In the genomic region with DNA sequence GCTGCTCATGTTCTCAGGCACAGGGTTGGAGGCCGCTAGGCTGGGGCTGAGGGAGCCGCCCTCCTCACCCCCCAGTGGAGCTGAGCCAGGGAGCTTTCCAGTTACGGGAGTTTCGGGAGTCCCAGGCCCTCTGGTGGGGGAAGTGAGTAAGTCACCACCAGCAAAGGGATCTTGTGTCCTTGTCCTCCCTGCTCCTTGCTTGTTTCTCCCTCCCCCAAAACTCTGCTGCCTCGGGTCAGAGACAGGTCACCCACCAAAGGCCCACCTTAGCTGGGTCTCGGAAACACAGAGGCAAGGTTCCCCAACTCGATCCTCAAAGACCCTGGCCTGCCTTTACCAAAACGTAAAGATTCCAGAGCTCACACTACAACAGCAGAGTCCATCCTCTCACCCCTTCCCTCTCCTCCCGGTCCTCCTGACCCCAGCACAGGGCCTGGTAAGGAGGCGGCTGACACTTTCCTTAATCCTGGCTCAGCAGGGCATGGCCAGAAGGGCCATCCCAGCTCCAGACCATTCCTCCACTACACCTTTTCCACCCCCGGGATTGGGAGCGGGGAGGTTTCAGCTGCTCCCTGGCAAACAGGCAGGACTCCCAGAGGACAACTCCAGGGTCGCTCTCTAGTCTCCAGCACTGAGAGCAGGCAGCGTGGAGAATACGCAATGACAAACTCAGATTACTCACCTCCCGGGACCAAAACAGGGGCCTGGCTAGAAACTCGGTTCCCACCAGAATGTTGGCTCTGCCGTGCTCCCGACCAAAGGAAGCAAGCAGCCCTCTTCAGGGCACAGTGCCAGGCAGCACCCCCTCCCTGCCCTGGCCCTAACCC, we compare ENCODE assay signal across 8 cellular contexts.
A peak's percentile ranks its signal among the peaks of the same experiment; 100 is the strongest.
DNase-seq lines count a peak whose midpoint lies in the region; ATAC-seq and TF ChIP-seq lines count a peak whose summit lies in the region.

No MANE protein-coding gene starts in this region.

- H3K9me3 ChIP-seq in OCI-LY3 (ENCODE audit: insufficient read depth, low read length) (no peaks in the 10 kb centered on the region), body of pancreas (no peaks in the 10 kb centered on the region), iPS DF 6.9 (ENCODE audit: control insufficient read depth, insufficient read depth, low read length) (no peaks in the 10 kb centered on the region), skeletal muscle satellite cell (replicated peaks; ENCODE audit: low read length) (no peaks in the 10 kb centered on the region)

- H2AFZ ChIP-seq in OCI-LY3 (ENCODE audit: low read depth, low read length) = no peak overlapping the region

- H3K4me1 ChIP-seq in OCI-LY3 (ENCODE audit: low read length) = peaks cover 23% of the 10 kb centered on the region
- H3K4me1 ChIP-seq in body of pancreas = peaks cover 25% of the 10 kb centered on the region
- peaks cover 8% of the 10 kb centered on the region for H3K4me1 ChIP-seq in iPS DF 6.9 (ENCODE audit: control insufficient read depth, insufficient read depth, low read length)
- peaks cover 12% of the 10 kb centered on the region for H3K4me1 ChIP-seq in skeletal muscle satellite cell (ENCODE audit: control insufficient read depth, insufficient read depth, low read length)

- H3K79me2 ChIP-seq in OCI-LY3 (ENCODE audit: low read length) = no peaks in the 10 kb centered on the region

- no peak overlapping the region for H3K9ac ChIP-seq in OCI-LY3 (ENCODE audit: low read length)
- H3K9ac ChIP-seq in skeletal muscle satellite cell (ENCODE audit: low read depth, low read length) = no peak overlapping the region

- intact Hi-C loops in body of pancreas (cut with DNase I) = no loop called here

- peaks cover 4% of the 10 kb centered on the region for H3K36me3 ChIP-seq in OCI-LY3 (replicated peaks; ENCODE audit: low read depth, low read length)
- peaks cover 0 to 9% of the 10 kb centered on the region in 2 donors for H3K36me3 ChIP-seq in body of pancreas (replicated peaks in 1 of 2; ENCODE audit: insufficient read depth in 1 of 2, low read depth in 2 of 2)
- H3K36me3 ChIP-seq in iPS DF 6.9 (ENCODE audit: control insufficient read depth, insufficient read depth, low read length) = peaks cover 19% of the 10 kb centered on the region
- peaks cover 12% of the 10 kb centered on the region for H3K36me3 ChIP-seq in skeletal muscle satellite cell (ENCODE audit: insufficient read depth, low read length)

- peak; percentile 25 for DNase-seq in activated gamma-delta T cell treated with Interleukin-2 at 50 U/mL for 16 hours
- no peak for DNase-seq in activated gamma-delta T cell (lab: John Stamatoyannopoulos, UW)
- DNase-seq in Jurkat, Clone E6-1 (ENCODE audit: low read depth, low spot score) = peak; percentile 41
- peak; percentile 68 to 82 (median 76) for DNase-seq in body of pancreas
- DNase-seq in iPS DF 6.9 (ENCODE audit: low read depth, low spot score) = peak; percentile 87
- no peak for DNase-seq in NK-92 treated with Interleukin-12 subunit alpha and Interleukin-12 subunit beta, amount 100 ng/mL, for 24 hours (lab: John Stamatoyannopoulos, UW)

- no peak overlapping the region for H3K4me2 ChIP-seq in OCI-LY3 (ENCODE audit: low read length)
- H3K4me2 ChIP-seq in skeletal muscle satellite cell (ENCODE audit: low read length) = peak overlapping the region; percentile 69

- H4K20me1 ChIP-seq in OCI-LY3 (ENCODE audit: insufficient read depth, low read length) = peaks cover 3% of the 10 kb centered on the region; the same call in 1 of the 2 replicates

- ATAC-seq in body of pancreas = peak; percentile 84

- H3K27ac ChIP-seq in OCI-LY3 (ENCODE audit: low read length) = no peak overlapping the region
- H3K27ac ChIP-seq in body of pancreas = no peak overlapping the region
- no peak overlapping the region for H3K27ac ChIP-seq in iPS DF 6.9 (ENCODE audit: low read length)

- H3K27me3 ChIP-seq in OCI-LY3 (ENCODE audit: low read depth, low read length) (peaks cover 17% of the 10 kb centered on the region), body of pancreas (no peaks in the 10 kb centered on the region), iPS DF 6.9 (ENCODE audit: control insufficient read depth, insufficient read depth, low read length) (no peaks in the 10 kb centered on the region), skeletal muscle satellite cell (ENCODE audit: control insufficient read depth, insufficient read depth, low read length) (no peaks in the 10 kb centered on the region)

- no peak for TF ChIP-seq POLR2A in body of pancreas (IDR thresholded peaks at IDR 0.05)

- no peak overlapping the region for H3K4me3 ChIP-seq in Jurkat, Clone E6-1 (ENCODE audit: low read length)
- no peak overlapping the region for H3K4me3 ChIP-seq in OCI-LY3 (ENCODE audit: low read length)
- H3K4me3 ChIP-seq in body of pancreas = no peak overlapping the region
- no peak overlapping the region for H3K4me3 ChIP-seq in iPS DF 6.9 (ENCODE audit: low read length)
- peak overlapping the region; percentile 40 for H3K4me3 ChIP-seq in skeletal muscle satellite cell (ENCODE audit: low read length)

- peak; percentile 54 for TF ChIP-seq CTCF in OCI-LY3 (IDR thresholded peaks at IDR 0.05; ENCODE audit: low read depth, low read length)
- TF ChIP-seq CTCF in body of pancreas (IDR thresholded peaks at IDR 0.05) = peak; percentile 37 to 71 (median 55)

- 38 to 46% methylated on average over 14 to 19 of the region's 19 CpGs for WGBS in body of pancreas, 2 donors
- WGBS in iPS DF 6.9 (ENCODE audit: insufficient coverage, insufficient read length) = no CpG with 5 or more reads among the region's 19 CpGs

Comparison
In these comparisons a context has a peak if more than half of its experiments do, and no peak if none do; other contexts are left out.
1. DNase-seq: peak in activated gamma-delta T cell treated with Interleukin-2 at 50 U/mL for 16 hours (single experiment), Jurkat, Clone E6-1 (single experiment), body of pancreas (4 of 4) and iPS DF 6.9 (single experiment); none in activated gamma-delta T cell (single experiment) and NK-92 treated with Interleukin-12 subunit alpha and Interleukin-12 subunit beta, amount 100 ng/mL, for 24 hours (single experiment).